In the genomic region with DNA sequence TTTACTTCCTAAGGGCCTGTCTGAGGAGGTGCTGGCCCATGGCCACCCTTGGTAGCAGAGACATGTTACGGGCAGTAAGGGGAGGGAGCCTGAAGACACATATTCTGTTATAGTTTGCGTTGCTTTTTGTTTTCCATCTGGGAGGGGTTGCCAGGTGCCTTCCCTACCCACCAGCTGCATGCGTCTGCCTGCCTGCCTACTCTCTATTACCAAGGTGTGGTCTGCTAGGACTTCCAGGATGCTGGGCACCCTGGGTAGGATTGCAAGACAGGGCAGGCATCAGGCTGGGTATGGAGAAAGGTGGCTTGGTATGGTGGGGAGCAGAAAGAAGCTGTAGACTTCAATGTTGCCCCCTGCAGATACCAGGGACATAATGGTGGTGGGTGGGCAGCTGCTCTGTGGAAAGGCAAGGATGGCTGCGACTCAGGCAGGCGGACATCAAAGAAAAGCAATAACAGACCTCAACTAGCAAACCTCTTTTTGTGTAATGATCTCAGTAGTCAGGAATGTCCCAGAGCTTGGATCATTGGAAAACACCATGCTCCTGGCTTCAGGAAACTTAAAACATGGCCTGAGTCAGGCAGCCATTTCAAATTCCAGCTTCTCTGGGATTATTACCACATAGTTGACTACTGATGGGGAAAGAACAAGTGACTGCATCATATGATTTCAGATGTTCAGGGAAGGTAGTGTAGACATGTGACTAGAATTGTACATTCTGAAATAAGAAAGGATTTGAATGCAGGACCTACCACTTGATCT, we compare ENCODE assay signal across 1 cellular context.
TF ChIP-seq lines count a peak whose summit lies in the region.

No MANE protein-coding gene starts in this region.

TF ChIP-seq in HepG2, 621 proteins besides CTCF, POLR2A, EP300 and RAD21 (continued from another document):
- TF ChIP-seq, protein P1, sequence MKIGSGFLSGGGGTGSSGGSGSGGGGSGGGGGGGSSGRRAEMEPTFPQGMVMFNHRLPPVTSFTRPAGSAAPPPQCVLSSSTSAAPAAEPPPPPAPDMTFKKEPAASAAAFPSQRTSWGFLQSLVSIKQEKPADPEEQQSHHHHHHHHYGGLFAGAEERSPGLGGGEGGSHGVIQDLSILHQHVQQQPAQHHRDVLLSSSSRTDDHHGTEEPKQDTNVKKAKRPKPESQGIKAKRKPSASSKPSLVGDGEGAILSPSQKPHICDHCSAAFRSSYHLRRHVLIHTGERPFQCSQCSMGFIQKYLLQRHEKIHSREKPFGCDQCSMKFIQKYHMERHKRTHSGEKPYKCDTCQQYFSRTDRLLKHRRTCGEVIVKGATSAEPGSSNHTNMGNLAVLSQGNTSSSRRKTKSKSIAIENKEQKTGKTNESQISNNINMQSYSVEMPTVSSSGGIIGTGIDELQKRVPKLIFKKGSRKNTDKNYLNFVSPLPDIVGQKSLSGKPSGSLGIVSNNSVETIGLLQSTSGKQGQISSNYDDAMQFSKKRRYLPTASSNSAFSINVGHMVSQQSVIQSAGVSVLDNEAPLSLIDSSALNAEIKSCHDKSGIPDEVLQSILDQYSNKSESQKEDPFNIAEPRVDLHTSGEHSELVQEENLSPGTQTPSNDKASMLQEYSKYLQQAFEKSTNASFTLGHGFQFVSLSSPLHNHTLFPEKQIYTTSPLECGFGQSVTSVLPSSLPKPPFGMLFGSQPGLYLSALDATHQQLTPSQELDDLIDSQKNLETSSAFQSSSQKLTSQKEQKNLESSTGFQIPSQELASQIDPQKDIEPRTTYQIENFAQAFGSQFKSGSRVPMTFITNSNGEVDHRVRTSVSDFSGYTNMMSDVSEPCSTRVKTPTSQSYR (CRISPR knock-in tag; IDR thresholded peaks at IDR 0.05; ENCODE audit: borderline replicate concordance) = no peak
- TF ChIP-seq ZNF253 (CRISPR knock-in tag; IDR thresholded peaks at IDR 0.05; ENCODE audit: borderline replicate concordance) = no peak
